ENCODE assay signal across 8 cellular contexts in the genomic region with DNA sequence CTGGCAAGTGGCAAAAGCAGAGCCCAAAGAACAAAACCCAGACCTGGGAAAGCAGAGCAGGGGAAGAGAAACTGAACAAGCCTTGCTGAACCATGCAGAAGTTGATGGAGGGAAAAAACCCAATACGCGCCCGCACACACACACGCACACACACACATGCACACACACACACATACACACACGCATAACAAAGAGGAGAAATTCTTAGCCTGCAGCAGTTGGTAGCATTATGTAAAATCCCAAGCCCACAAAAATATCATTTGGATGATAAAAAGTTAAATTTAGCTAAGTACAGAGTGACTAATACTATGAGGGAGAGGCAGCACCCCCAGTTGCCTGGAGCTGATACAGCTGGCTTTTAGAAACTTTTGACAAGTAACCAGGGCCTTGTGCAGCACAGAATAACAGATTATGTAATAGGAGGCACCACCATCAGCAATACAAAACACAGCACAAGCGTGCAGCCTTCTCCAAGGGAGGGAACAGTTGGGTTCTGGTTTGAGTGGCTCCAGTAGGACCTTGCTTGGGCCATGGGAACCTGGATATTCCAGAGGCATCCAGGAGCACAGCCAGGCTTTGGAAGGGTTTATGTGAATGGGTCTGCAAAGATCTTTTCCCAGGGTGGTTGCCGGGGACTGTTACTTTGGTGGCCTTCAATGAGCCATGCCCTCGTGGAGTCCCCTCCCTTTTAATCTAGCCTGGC. TPM values are rescaled to one million over a fixed set of nuclear protein-coding genes. Genes with fewer than 3 reads are reported as not detected.
DNase-seq lines count a peak whose midpoint lies in the region; ATAC-seq and TF ChIP-seq lines count a peak whose summit lies in the region.

No MANE protein-coding gene starts in this region.

- no peak for TF ChIP-seq CTCF in CD14-positive monocyte (IDR thresholded peaks at IDR 0.05)
- no peak for TF ChIP-seq CTCF in NB4 (IDR thresholded peaks at IDR 0.05; ENCODE audit: low read depth, low read length)

- H3K9me3 Mint-ChIP-seq in CD14-positive monocyte: no peaks in the 10 kb centered on the region
- H3K9me3 Mint-ChIP-seq in naive thymus-derived CD8-positive, alpha-beta T cell: no peaks in the 10 kb centered on the region

- H3K4me3 ChIP-seq in NB4 (ENCODE audit: low read depth, low read length): no peak overlapping the region

- H3K36me3 Mint-ChIP-seq in CD14-positive monocyte: no peaks in the 10 kb centered on the region
- H3K36me3 Mint-ChIP-seq in naive thymus-derived CD8-positive, alpha-beta T cell: no peaks in the 10 kb centered on the region

- no peak for TF ChIP-seq POLR2A in NB4 (IDR thresholded peaks at IDR 0.05; ENCODE audit: extremely low read depth, insufficient read length)

- peaks cover 0 to 6% (median 3%) of the 10 kb centered on the region in 3 donors for H3K27me3 Mint-ChIP-seq in CD14-positive monocyte (ENCODE audit: low read depth in 3 of 3)
- no peaks in the 10 kb centered on the region for H3K27me3 Mint-ChIP-seq in naive thymus-derived CD8-positive, alpha-beta T cell

- H3K27ac Mint-ChIP-seq in CD14-positive monocyte: peak overlapping the region in 5 of 7 donors; percentile 2 to 79 (median 60)
- H3K27ac Mint-ChIP-seq in naive thymus-derived CD8-positive, alpha-beta T cell: peak overlapping the region; percentile 89 to 97 (median 94)

- DNase-seq in CD14-positive monocyte (ENCODE audit: low spot score) (no peak), NB4 (ENCODE audit: low read depth) (peak; percentile 66), dedifferentiated amniotic fluid mesenchymal stem cell (ENCODE audit: extremely low spot score) (peak; percentile 93), DMS114 treated with DMSO at 0.1 percent for 48 hours (lab: John Stamatoyannopoulos, UW; ENCODE audit: unreplicated experiment) (no peak)
- peak in 5 of 10 donors; percentile 22 to 75 (median 63) for DNase-seq in naive thymus-derived CD8-positive, alpha-beta T cell

- ATAC-seq in naive thymus-derived CD8-positive, alpha-beta T cell: peak; percentile 85 to 87
- no peak for ATAC-seq in HG03520 (IDR thresholded peaks at IDR 0.05; ENCODE audit: unreplicated experiment)
- ATAC-seq in HG02588 (IDR thresholded peaks at IDR 0.05; ENCODE audit: unreplicated experiment): no peak
- ATAC-seq in GM21619 (IDR thresholded peaks at IDR 0.05; ENCODE audit: unreplicated experiment): no peak

- peaks cover 23% of the 10 kb centered on the region for H3K4me1 Mint-ChIP-seq in CD14-positive monocyte
- peaks cover 34 to 93% (median 78%) of the 10 kb centered on the region in 4 donors for H3K4me1 Mint-ChIP-seq in naive thymus-derived CD8-positive, alpha-beta T cell

- POLR2A ChIA-PET in naive thymus-derived CD8-positive, alpha-beta T cell (lab: Charles Lee): interaction anchor here (0.8 to 9.9 kb wide), 17 partner anchors 7 to 133 kb away, joined by 3 to 143 read pairs (median 4); a partner anchor contains a TSS

- intact Hi-C loops in CD14-positive monocyte (cut with micrococcal nuclease): no loop called here

- H3K4me3 Mint-ChIP-seq in CD14-positive monocyte: peak overlapping the region in 1 of 2 donors; percentile 7
- peak overlapping the region in 9 of 10 donors; percentile 40 to 64 (median 54) for H3K4me3 Mint-ChIP-seq in naive thymus-derived CD8-positive, alpha-beta T cell

RNA-seq across cellular contexts. Expression of a gene that starts 35.3 kb away (rescaled TPM):
- polyA plus RNA-seq in CD14-positive monocyte: under 1 TPM in 1 of 2 donors, not detected in 1; 0.08 TPM
- 10 to 100 TPM; 36.9 to 42.7 TPM for total RNA-seq in naive thymus-derived CD8-positive, alpha-beta T cell
- polyA plus RNA-seq in naive thymus-derived CD8-positive, alpha-beta T cell: 1 to 10 TPM; 4.0 to 6.3 (median 4.7) TPM

Comparison
In these comparisons a context has a peak if more than half of its experiments do, and no peak if none do; other contexts are left out.
1. DNase-seq: peak in NB4 (single experiment) and dedifferentiated amniotic fluid mesenchymal stem cell (single experiment); none in CD14-positive monocyte (single experiment) and DMS114 treated with DMSO at 0.1 percent for 48 hours (single experiment).
2. ATAC-seq: peak in naive thymus-derived CD8-positive, alpha-beta T cell (2 of 2); none in HG03520 (single experiment), HG02588 (single experiment) and GM21619 (single experiment).
3. RNA of a gene that starts 35.3 kb away (polyA plus RNA-seq): 4.0 to 6.3 TPM in naive thymus-derived CD8-positive, alpha-beta T cell; 0.08 TPM in CD14-positive monocyte; every median in the first group is over 4 times any median in the second.